1 cellular context compared by ENCODE assay signal in genomic region chr10:96470108-96470743, GRCh38.
TF ChIP-seq lines count a peak whose summit lies in the region.

No MANE protein-coding gene starts in this region.

TF ChIP-seq in K562, 482 proteins besides CTCF, POLR2A, EP300 and RAD21 (continued from another document):
- TF ChIP-seq ZNF280A (IDR thresholded peaks at IDR 0.05; ENCODE audit: low read depth, partially characterized antibody) (no peak), FOXO4 (CRISPR knock-in tag; IDR thresholded peaks at IDR 0.05) (no peak), ZNF764 (CRISPR knock-in tag; IDR thresholded peaks at IDR 0.05; ENCODE audit: low read depth) (no peak), ZNF449 (CRISPR knock-in tag; IDR thresholded peaks at IDR 0.05) (no peak), PHTF2 (CRISPR knock-in tag; IDR thresholded peaks at IDR 0.05) (no peak), CHD2 (IDR thresholded peaks at IDR 0.05; ENCODE audit: low read depth, low read length) (no peak), MLX (CRISPR knock-in tag; conservative IDR thresholded peaks at IDR 0.05) (no peak)
